ENCODE assay signal across 8 cellular contexts in the genomic region with DNA sequence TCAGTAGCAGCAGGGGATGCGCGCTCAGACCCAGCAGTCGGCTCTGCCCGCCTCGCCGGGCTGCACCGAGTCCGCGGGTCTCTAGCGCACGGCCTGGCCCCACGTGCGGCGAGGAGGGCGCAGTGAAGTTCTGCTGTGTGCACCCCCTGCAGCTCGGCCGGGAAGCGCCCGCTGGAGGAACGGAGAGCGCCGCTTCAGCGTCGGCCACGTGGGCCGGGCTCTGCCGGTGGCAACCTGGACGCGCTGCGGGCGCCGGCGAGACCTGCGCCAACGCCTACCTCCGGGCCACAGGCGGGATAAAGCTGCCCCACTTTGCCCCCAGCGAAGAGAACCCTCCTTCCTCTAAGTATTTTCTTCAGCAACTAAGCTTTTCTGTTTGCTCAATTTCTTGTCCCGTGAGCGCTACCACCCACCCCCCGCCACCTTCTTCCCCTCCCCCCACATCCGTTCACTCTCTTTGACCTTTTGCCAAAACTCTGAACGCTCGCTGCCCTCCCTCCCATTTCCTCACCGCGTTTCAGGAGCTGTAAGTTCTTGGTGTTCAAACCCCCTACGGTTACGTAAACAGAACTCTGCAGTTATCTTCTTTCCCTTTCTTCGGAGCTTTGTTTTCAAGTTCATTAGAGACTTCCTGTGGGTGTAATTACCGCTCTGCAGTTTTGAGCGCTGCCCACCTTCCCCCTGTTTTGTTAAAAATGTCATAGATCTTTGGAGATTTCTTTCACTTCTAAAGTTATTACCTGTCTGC. TPM values are rescaled to one million over a fixed set of nuclear protein-coding genes. Genes with fewer than 3 reads are reported as not detected.
DNase-seq lines count a peak whose midpoint lies in the region; ATAC-seq and TF ChIP-seq lines count a peak whose summit lies in the region.

No MANE protein-coding gene starts in this region.

- no peak overlapping the region for H3K27ac ChIP-seq in RWPE2 (ENCODE audit: poor library complexity, severe bottlenecking)
- H3K27ac ChIP-seq in left ventricle myocardium inferior (replicated peaks), result no peak overlapping the region
- H3K27ac ChIP-seq in aorta (ENCODE audit: low read depth in 1 of 2, low read length in 2 of 2), result no peak overlapping the region

- intact Hi-C loops in left ventricle myocardium inferior (cut with micrococcal nuclease) (no loop called here), aorta (cut with DNase I) (no loop called here)

- 4 to 5% methylated on average over 46 to 51 of the region's 51 CpGs for WGBS in aorta, 2 donors

- H3K4me3 ChIP-seq in GM06990 (replicated peaks; ENCODE audit: low read depth, low read length), result peak overlapping the region; percentile 54
- peak overlapping the region; percentile 17 for H3K4me3 ChIP-seq in RWPE2 (ENCODE audit: severe bottlenecking)
- H3K4me3 ChIP-seq in left ventricle myocardium inferior, result peak overlapping the region; percentile 69
- H3K4me3 ChIP-seq in aorta (ENCODE audit: low read length in 2 of 2), result peak overlapping the region; percentile 11 to 17

- H3K27me3 ChIP-seq in GM06990 (replicated peaks; ENCODE audit: control insufficient read depth, insufficient read depth, low read length) (no peaks in the 10 kb centered on the region; the same call in 1 of the 2 replicates), RWPE2 (ENCODE audit: insufficient read depth, poor library complexity, severe bottlenecking) (no peaks in the 10 kb centered on the region), left ventricle myocardium inferior (ENCODE audit: low read depth) (no peaks in the 10 kb centered on the region), aorta (ENCODE audit: control insufficient read depth in 1 of 2, insufficient read depth in 2 of 2, low read length in 1 of 2) (no peaks in the 10 kb centered on the region)

- H3K4me1 ChIP-seq in RWPE2 (ENCODE audit: insufficient read depth, poor library complexity, severe bottlenecking) (peaks cover 4% of the 10 kb centered on the region), left ventricle myocardium inferior (peaks cover 9% of the 10 kb centered on the region), aorta (ENCODE audit: control insufficient read depth in 1 of 2, insufficient read depth in 2 of 2, low read length in 2 of 2) (no peaks in the 10 kb centered on the region)

- TF ChIP-seq CTCF in GM06990 (IDR thresholded peaks at IDR 0.05; ENCODE audit: insufficient read depth, low read length, poor library complexity, severe bottlenecking) (no peak), RWPE2 (IDR thresholded peaks at IDR 0.05; ENCODE audit: poor library complexity, severe bottlenecking) (no peak), left ventricle myocardium inferior (IDR thresholded peaks at IDR 0.05; ENCODE audit: borderline replicate concordance) (peak; percentile 16)

- H3K36me3 ChIP-seq in GM06990 (ENCODE audit: control insufficient read depth, insufficient read depth, low read length) (no peaks in the 10 kb centered on the region), RWPE2 (ENCODE audit: low read depth) (no peaks in the 10 kb centered on the region), left ventricle myocardium inferior (no peaks in the 10 kb centered on the region), aorta (ENCODE audit: control insufficient read depth in 1 of 2, insufficient read depth in 2 of 2, low read length in 1 of 2) (no peaks in the 10 kb centered on the region)

- ATAC-seq in HG02763 (IDR thresholded peaks at IDR 0.05; ENCODE audit: unreplicated experiment) (peak; percentile 57), RWPE2 (ENCODE audit: low read depth) (peak; percentile 67), aorta (ENCODE audit: low FRiP score) (peak; percentile 73)

- no peaks in the 10 kb centered on the region for H3K9me3 ChIP-seq in RWPE2 (ENCODE audit: severe bottlenecking)
- no peaks in the 10 kb centered on the region for H3K9me3 ChIP-seq in left ventricle myocardium inferior (replicated peaks)
- H3K9me3 ChIP-seq in aorta (ENCODE audit: control insufficient read depth, low read length), result no peaks in the 10 kb centered on the region

- peak; percentile 79 for DNase-seq in GM06990 (ENCODE audit: extremely low read depth, insufficient read length)
- no peak for DNase-seq in RWPE2 (ENCODE audit: low spot score)
- peak; percentile 51 for DNase-seq in activated gamma-delta T cell treated with anti-CD3 and anti-CD28 coated beads, Interleukin-2, amount 50 U/mL, for 16 hours (ENCODE audit: low read depth)
- DNase-seq in left ventricle myocardium inferior, result peak; percentile 33
- DNase-seq in renal cortical epithelial cell (ENCODE audit: low read depth), result peak; percentile 45
- peak; percentile 51 to 83 for DNase-seq in aorta
- no peak for DNase-seq in cerebellum (ENCODE audit: low spot score)

RNA-seq across cellular contexts. Expression of gene EDAR, which starts 42.6 kb away (rescaled TPM):
- total RNA-seq in left ventricle myocardium inferior (0.33 TPM), renal cortical epithelial cell (0.05 and 1.6 TPM in 2 replicates), aorta (not detected), cerebellum (not detected)
- polyA plus RNA-seq in aorta, result not detected

Comparison
In these comparisons a context has a peak if more than half of its experiments do, and no peak if none do; other contexts are left out.
1. DNase-seq: peak in GM06990 (single experiment), activated gamma-delta T cell treated with anti-CD3 and anti-CD28 coated beads, Interleukin-2, amount 50 U/mL, for 16 hours (single experiment), left ventricle myocardium inferior (single experiment), renal cortical epithelial cell (single experiment) and aorta (2 of 2); none in RWPE2 (single experiment) and cerebellum (single experiment).
2. H3K4me3 ChIP-seq: peak in every context shown above with its lines; median percentile 69 in left ventricle myocardium inferior; 54 in GM06990; 17 in RWPE2; 14 in aorta.
3. Peak in every context shown above with its lines, with median percentiles within 50 percentile points of each other: ATAC-seq.